In genomic region chrX:3142259-3143042, GRCh38 we compare ENCODE assay signal across 11 cellular contexts.
DNase-seq lines count a peak whose midpoint lies in the region; ATAC-seq and TF ChIP-seq lines count a peak whose summit lies in the region.
"Had no signal": no experiment of that assay in that cellular context is flagged by ENCODE, and none has a peak within 500 bp of the region (broad histone marks: within the 10 kb centered on the region; RNA-seq: fewer than 3 reads in every experiment).

No MANE protein-coding gene starts in this region.

- peak overlapping the region; percentile 35 for H3K4me2 ChIP-seq in OCI-LY1 (ENCODE audit: low read length)

- peak overlapping the region; percentile 59 for H3K27ac Mint-ChIP-seq in Calu3 (ENCODE audit: unreplicated experiment)
- peak overlapping the region; percentile 63 to 85 for H3K27ac Mint-ChIP-seq in effector memory CD8-positive, alpha-beta T cell

- TF ChIP-seq CTCF in Calu3 (IDR thresholded peaks at IDR 0.05; ENCODE audit: unreplicated experiment) (no peak), OCI-LY1 (IDR thresholded peaks at IDR 0.05; ENCODE audit: low read length) (no peak), uterus (IDR thresholded peaks at IDR 0.05) (no peak)

- no peaks in the 10 kb centered on the region for H3K36me3 ChIP-seq in OCI-LY1 (ENCODE audit: insufficient read depth, low read length)
- H3K36me3 ChIP-seq in uterus: no peaks in the 10 kb centered on the region

- no peaks in the 10 kb centered on the region for H3K9me2 ChIP-seq in OCI-LY1 (ENCODE audit: low read depth, low read length)

- CTCF ChIA-PET in Calu3 (lab: Charles Lee): no interaction called here

- H3K27me3 ChIP-seq in OCI-LY1 (ENCODE audit: insufficient read depth, low read length) (no peaks in the 10 kb centered on the region), uterus (no peaks in the 10 kb centered on the region)

- H3F3A ChIP-seq in OCI-LY1 (ENCODE audit: insufficient read depth, low read length): no peaks in the 10 kb centered on the region

- H3K79me2 ChIP-seq in OCI-LY1 (ENCODE audit: insufficient read depth, low read length): no peaks in the 10 kb centered on the region

- peaks cover 39% of the 10 kb centered on the region for H3K4me1 Mint-ChIP-seq in Calu3 (ENCODE audit: low read depth, unreplicated experiment)
- H3K4me1 Mint-ChIP-seq in effector memory CD8-positive, alpha-beta T cell (ENCODE audit: low read depth in 2 of 2): peaks cover 14 to 23% of the 10 kb centered on the region in 2 donors

- DNase-seq in Calu3: no peak
- no peak for DNase-seq in effector memory CD8-positive, alpha-beta T cell
- DNase-seq in effector CD8-positive, alpha-beta T cell (lab: John Stamatoyannopoulos, UW): no peak
- DNase-seq in uterus: no peak
- DNase-seq in kidney tubule cell (ENCODE audit: low spot score): no peak
- no peak for DNase-seq in left colon
- DNase-seq: GOT3, NCI-H1417, right cardiac atrium had no signal

- intact Hi-C loops in Calu3 (cut with micrococcal nuclease; ENCODE audit: unreplicated experiment): no loop called here
- intact Hi-C loops in uterus (cut with DNase I; ENCODE audit: low total_unique reads): no loop called here
- intact Hi-C loops in left colon (cut with DNase I, micrococcal nuclease): no loop called here

- no peak overlapping the region for H3K9ac ChIP-seq in OCI-LY1 (ENCODE audit: low read length)

- no peak overlapping the region for H3K27ac ChIP-seq in OCI-LY1 (ENCODE audit: low read depth, low read length, poor library complexity, severe bottlenecking)
- H3K27ac ChIP-seq in uterus: no peak overlapping the region

- no peaks in the 10 kb centered on the region for H3K36me3 Mint-ChIP-seq in Calu3 (ENCODE audit: insufficient read depth, unreplicated experiment)
- peaks cover 3% of the 10 kb centered on the region for H3K36me3 Mint-ChIP-seq in effector memory CD8-positive, alpha-beta T cell (ENCODE audit: insufficient read depth)

- H3K27me3 Mint-ChIP-seq in Calu3 (ENCODE audit: unreplicated experiment): no peaks in the 10 kb centered on the region
- no peaks in the 10 kb centered on the region for H3K27me3 Mint-ChIP-seq in effector memory CD8-positive, alpha-beta T cell

- H3K9me3 Mint-ChIP-seq in Calu3 (ENCODE audit: low read depth, unreplicated experiment): peaks cover 11% of the 10 kb centered on the region
- H3K9me3 Mint-ChIP-seq in effector memory CD8-positive, alpha-beta T cell: peaks cover 22 to 33% of the 10 kb centered on the region in 2 donors

- H3K4me3 Mint-ChIP-seq in Calu3 (ENCODE audit: low read depth, unreplicated experiment): peak overlapping the region; percentile 3
- peak overlapping the region; percentile 75 to 76 for H3K4me3 Mint-ChIP-seq in effector memory CD8-positive, alpha-beta T cell

- H3K4me1 ChIP-seq in OCI-LY1 (ENCODE audit: insufficient read depth, low read length, severe bottlenecking) (peaks cover 6% of the 10 kb centered on the region), uterus (no peaks in the 10 kb centered on the region)

- H2AFZ ChIP-seq in OCI-LY1 (ENCODE audit: low read length): peak overlapping the region; percentile 59; the same call in 1 of the 2 replicates

- no peak for TF ChIP-seq POLR2A in uterus (IDR thresholded peaks at IDR 0.05)

- peak; percentile 49 for ATAC-seq in GM21526 (IDR thresholded peaks at IDR 0.05; ENCODE audit: low FRiP score, unreplicated experiment)
- no peak for ATAC-seq in effector memory CD8-positive, alpha-beta T cell (replicated peaks)
- no peak for ATAC-seq in left colon
- ATAC-seq: right cardiac atrium had no signal

- no peaks in the 10 kb centered on the region for H4K20me1 ChIP-seq in OCI-LY1 (ENCODE audit: insufficient read depth, low read length)

- no TSS peak for BruUV-seq in Calu3 (replicated peaks; lab: Mats Ljungman, UMichigan)

- peak overlapping the region; percentile 25 for H3K4me3 ChIP-seq in OCI-LY1 (ENCODE audit: low read depth, low read length, poor library complexity, severe bottlenecking)
- no peak overlapping the region for H3K4me3 ChIP-seq in uterus

- H3K9me3 ChIP-seq in OCI-LY1 (ENCODE audit: low read length): no peaks in the 10 kb centered on the region
- H3K9me3 ChIP-seq in uterus: no peaks in the 10 kb centered on the region
